ENCODE assay signal across 9 cellular contexts in the genomic region with DNA sequence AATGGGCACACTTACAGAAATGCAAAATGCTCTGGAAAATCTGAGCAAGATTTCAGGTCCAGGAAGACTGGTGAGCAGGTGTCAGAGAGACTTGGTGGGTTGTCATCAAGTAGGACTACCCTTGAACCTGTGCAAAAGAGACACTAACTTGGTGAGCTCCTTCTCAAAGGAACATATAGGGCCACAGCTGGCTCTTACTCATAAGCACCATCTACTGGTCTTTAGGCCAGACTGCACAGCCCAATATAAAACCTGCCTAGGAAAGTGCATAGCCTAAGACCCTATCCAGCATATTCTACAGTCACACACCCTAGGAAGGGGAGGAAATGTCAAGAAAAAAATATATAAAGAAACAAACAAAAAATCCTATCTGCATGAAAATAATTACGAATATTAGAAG. TPM values are rescaled to one million over a fixed set of nuclear protein-coding genes. Genes with fewer than 3 reads are reported as not detected.
DNase-seq lines count a peak whose midpoint lies in the region; ATAC-seq, FAIRE-seq and TF ChIP-seq lines count a peak whose summit lies in the region.
"Had no signal": no experiment of that assay in that cellular context is flagged by ENCODE, and none has a peak within 500 bp of the region (broad histone marks: within the 10 kb centered on the region; RNA-seq: fewer than 3 reads in every experiment).

No MANE protein-coding gene starts in this region.

- H3K4me3 Mint-ChIP-seq in naive thymus-derived CD4-positive, alpha-beta T cell: no peak overlapping the region

- H3K36me3 ChIP-seq in naive thymus-derived CD4-positive, alpha-beta T cell (ENCODE audit: control insufficient read depth in 2 of 3, insufficient read depth in 3 of 3, low read length in 3 of 3): no peaks in the 10 kb centered on the region
- H3K36me3 ChIP-seq: thoracic aorta had no signal

- FAIRE-seq in H54 (lab: Jason Lieb, UNC): peak; percentile 38

- no peak overlapping the region for H3K27ac Mint-ChIP-seq in naive thymus-derived CD4-positive, alpha-beta T cell

- ATAC-seq in naive thymus-derived CD4-positive, alpha-beta T cell: peak; percentile 37

- H3K4me3 ChIP-seq in cardiac fibroblast (replicated peaks in 1 of 2; ENCODE audit: low read depth in 2 of 2, low read length in 2 of 2): no peak overlapping the region
- H3K4me3 ChIP-seq in naive thymus-derived CD4-positive, alpha-beta T cell (ENCODE audit: low read length): no peak overlapping the region
- H3K4me3 ChIP-seq: thoracic aorta had no signal

- peaks cover 0 to 12% (median 3%) of the 10 kb centered on the region in 7 donors for H3K4me1 Mint-ChIP-seq in naive thymus-derived CD4-positive, alpha-beta T cell

- POLR2A ChIA-PET in naive thymus-derived CD4-positive, alpha-beta T cell (lab: Charles Lee): no interaction called here

- H3K9me3 Mint-ChIP-seq in naive thymus-derived CD4-positive, alpha-beta T cell: peaks cover 0 to 15% (median under 1%) of the 10 kb centered on the region in 11 donors

- H3K9me3 ChIP-seq in naive thymus-derived CD4-positive, alpha-beta T cell (ENCODE audit: control insufficient read depth in 2 of 3, low read length in 3 of 3): no peaks in the 10 kb centered on the region
- H3K9me3 ChIP-seq: thoracic aorta had no signal

- H3K27ac ChIP-seq in naive thymus-derived CD4-positive, alpha-beta T cell (ENCODE audit: low read depth, low read length): no peak overlapping the region
- H3K27ac ChIP-seq: thoracic aorta had no signal

- peaks cover 0 to 4% (median 0%) of the 10 kb centered on the region in 5 donors for H3K36me3 Mint-ChIP-seq in naive thymus-derived CD4-positive, alpha-beta T cell

- DNase-seq in activated CD4-positive, alpha-beta T cell treated with anti-CD3 and anti-CD28 coated beads for 48 hours: peak; percentile 4
- no peak for DNase-seq in activated CD4-positive, alpha-beta T cell treated with anti-CD3 and anti-CD28 coated beads, Interleukin-2, amount 50 U/mL, for 4 hours
- DNase-seq in H54 (ENCODE audit: insufficient read length, low spot score): peak; percentile 5
- peak; percentile 57 for DNase-seq in NAMALWA (ENCODE audit: low spot score)
- peak; percentile 25 to 73 for DNase-seq in cardiac fibroblast (ENCODE audit: low read depth in 2 of 2)
- peak in 1 of 9 donors; percentile 1 for DNase-seq in naive thymus-derived CD4-positive, alpha-beta T cell
- no peak for DNase-seq in stimulated activated naive CD4-positive, alpha-beta T cell (lab: John Stamatoyannopoulos, UW)
- DNase-seq in mucosa of gallbladder (ENCODE audit: low spot score): no peak

- peaks cover 0 to 32% (median 16%) of the 10 kb centered on the region in 5 donors for H3K27me3 Mint-ChIP-seq in naive thymus-derived CD4-positive, alpha-beta T cell

- TF ChIP-seq POLR2A in H54 (IDR thresholded peaks at IDR 0.05; ENCODE audit: low read depth, low read length): no peak

- peak; percentile 91 for TF ChIP-seq CTCF in cardiac fibroblast (IDR thresholded peaks at IDR 0.05; ENCODE audit: low read depth, low read length)

- H3K27me3 ChIP-seq in naive thymus-derived CD4-positive, alpha-beta T cell (ENCODE audit: control insufficient read depth in 2 of 2, insufficient read depth in 2 of 2, low read length in 2 of 2): no peaks in the 10 kb centered on the region

- intact Hi-C loops in naive thymus-derived CD4-positive, alpha-beta T cell (cut with micrococcal nuclease): loop anchor here in 1 of 2 donors (1.0 to 5.0 kb wide), 2 partner anchors 624 to 718 kb away; no protein-coding TSS in a partner anchor

- H3K4me1 ChIP-seq in naive thymus-derived CD4-positive, alpha-beta T cell (ENCODE audit: control insufficient read depth in 2 of 2, insufficient read depth in 2 of 2, low read length in 2 of 2): no peaks in the 10 kb centered on the region

- CTCF ChIA-PET in naive thymus-derived CD4-positive, alpha-beta T cell (lab: Charles Lee): interaction anchor here (0.6 kb wide), 1 partner anchor 793 kb away, joined by 3 read pairs; no protein-coding TSS in a partner anchor

RNA-seq across cellular contexts. Expression of gene OR10W1, which starts 18.2 kb away (rescaled TPM):
- not detected for total RNA-seq in naive thymus-derived CD4-positive, alpha-beta T cell
- polyA plus RNA-seq in naive thymus-derived CD4-positive, alpha-beta T cell: not detected
- not detected for total RNA-seq in mucosa of gallbladder
- total RNA-seq: thoracic aorta had no signal

RNA-seq across cellular contexts. Expression of gene OR10Q1, which starts 57.5 kb away (rescaled TPM):
- not detected for total RNA-seq in naive thymus-derived CD4-positive, alpha-beta T cell
- polyA plus RNA-seq in naive thymus-derived CD4-positive, alpha-beta T cell: not detected
- total RNA-seq in mucosa of gallbladder: not detected
- total RNA-seq: thoracic aorta had no signal

Comparison
In these comparisons a context has a peak if more than half of its experiments do, and no peak if none do; other contexts are left out.
1. DNase-seq: peak in activated CD4-positive, alpha-beta T cell treated with anti-CD3 and anti-CD28 coated beads for 48 hours (single experiment), H54 (single experiment), NAMALWA (single experiment) and cardiac fibroblast (2 of 2); none in activated CD4-positive, alpha-beta T cell treated with anti-CD3 and anti-CD28 coated beads, Interleukin-2, amount 50 U/mL, for 4 hours (0 of 2), stimulated activated naive CD4-positive, alpha-beta T cell (0 of 6) and mucosa of gallbladder (single experiment).